In the genomic region with DNA sequence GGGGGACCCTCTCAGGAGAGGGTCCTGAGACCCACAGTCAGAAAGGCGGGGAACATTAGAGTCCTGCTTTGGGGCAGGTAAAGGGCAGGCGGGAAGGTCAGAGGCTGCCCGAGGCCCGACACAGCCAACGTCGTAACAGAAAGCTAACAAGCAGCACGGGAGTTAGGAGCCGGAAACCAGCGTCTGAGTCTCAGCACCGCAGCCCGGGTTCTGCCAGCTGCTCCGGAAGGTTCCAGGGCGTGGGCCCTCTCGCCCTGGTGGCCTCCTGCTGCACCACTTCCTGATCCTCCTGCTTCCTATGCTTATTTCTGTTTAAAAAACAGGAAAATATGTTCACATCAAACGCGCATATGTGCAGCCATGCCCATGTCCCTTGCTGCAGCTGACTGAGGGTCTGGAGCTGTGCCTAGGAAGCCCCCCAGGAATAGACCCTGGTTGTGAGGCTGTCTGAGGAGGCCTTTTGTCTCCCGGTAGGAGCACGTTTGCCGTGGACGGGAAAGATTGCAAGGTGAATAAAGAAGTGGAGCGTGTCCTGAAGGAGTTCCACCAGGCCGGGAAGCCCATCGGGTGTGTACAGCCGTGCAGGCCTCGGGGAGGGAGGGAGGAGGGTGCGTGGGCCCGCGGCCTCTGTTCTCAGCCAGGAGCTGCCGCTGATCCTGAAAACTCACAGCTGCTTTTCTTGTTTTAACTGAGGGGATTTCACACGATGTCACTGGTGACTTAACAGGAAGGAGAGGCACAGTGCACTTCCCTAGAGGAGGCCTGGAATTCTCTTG, we compare ENCODE assay signal across 8 cellular contexts. TPM values are rescaled to one million over a fixed set of nuclear protein-coding genes. Genes with fewer than 3 reads are reported as not detected.
DNase-seq lines count a peak whose midpoint lies in the region; ATAC-seq and TF ChIP-seq lines count a peak whose summit lies in the region.
"Not testable (repeated sequence)": the region's sequence is repeated elsewhere in the genome, so short reads cannot be mapped to it uniquely, and the experiment has no call there.

No MANE protein-coding gene starts in this region.

- peak overlapping the region in 3 of 7 donors; percentile 19 to 70 (median 66) for H3K27ac Mint-ChIP-seq in CD4-positive, alpha-beta memory T cell
- not testable (repeated sequence) for H3K27ac Mint-ChIP-seq in activated CD4-positive, alpha-beta T cell treated with anti-CD3 and anti-CD28 coated beads, Interleukin-2, amount 10 ng/mL, durations not matched to agents 24 days and 14 days

- not testable (repeated sequence) for H3K27me3 Mint-ChIP-seq in CD4-positive, alpha-beta memory T cell; activated CD4-positive, alpha-beta T cell treated with anti-CD3 and anti-CD28 coated beads, Interleukin-2, amount 10 ng/mL, durations not matched to agents 24 days and 14 days; activated T-cell treated with anti-CD3 and anti-CD28 coated beads, Interleukin-2, amount 50 U/mL, for 4 hours (ENCODE audit: low read depth)

- TF ChIP-seq CTCF in cardiac fibroblast (IDR thresholded peaks at IDR 0.05; ENCODE audit: low read depth, low read length); lower leg skin (IDR thresholded peaks at IDR 0.05); uterus (IDR thresholded peaks at IDR 0.05): not testable (repeated sequence)

- not testable (repeated sequence) for H3K4me1 Mint-ChIP-seq in CD4-positive, alpha-beta memory T cell; activated CD4-positive, alpha-beta T cell treated with anti-CD3 and anti-CD28 coated beads, Interleukin-2, amount 10 ng/mL, durations not matched to agents 24 days and 14 days; activated T-cell treated with anti-CD3 and anti-CD28 coated beads, Interleukin-2, amount 50 U/mL, for 4 hours (ENCODE audit: low read depth)

- not testable (repeated sequence) for H3K36me3 Mint-ChIP-seq in CD4-positive, alpha-beta memory T cell; activated CD4-positive, alpha-beta T cell treated with anti-CD3 and anti-CD28 coated beads, Interleukin-2, amount 10 ng/mL, durations not matched to agents 24 days and 14 days (ENCODE audit: low read depth); activated T-cell treated with anti-CD3 and anti-CD28 coated beads, Interleukin-2, amount 50 U/mL, for 4 hours (ENCODE audit: insufficient read depth)

- peak overlapping the region in 2 of 8 donors; percentile 21 to 38 for H3K4me3 Mint-ChIP-seq in CD4-positive, alpha-beta memory T cell
- H3K4me3 Mint-ChIP-seq in activated CD4-positive, alpha-beta T cell treated with anti-CD3 and anti-CD28 coated beads, Interleukin-2, amount 10 ng/mL, durations not matched to agents 24 days and 14 days; activated T-cell treated with anti-CD3 and anti-CD28 coated beads, Interleukin-2, amount 50 U/mL, for 4 hours: not testable (repeated sequence)

- not testable (repeated sequence) for H3K27me3 ChIP-seq in CD4-positive, alpha-beta memory T cell (ENCODE audit: insufficient read depth, low read length); uterus

- H3K9me3 ChIP-seq in CD4-positive, alpha-beta memory T cell (ENCODE audit: control insufficient read depth in 1 of 2, low read length in 2 of 2); uterus: not testable (repeated sequence)

- POLR2A ChIA-PET in CD4-positive, alpha-beta memory T cell (lab: Charles Lee; ENCODE audit: partially characterized antibody), result not testable (repeated sequence)

- H3K27ac ChIP-seq in CD4-positive, alpha-beta memory T cell (ENCODE audit: low read depth, low read length); uterus: not testable (repeated sequence)

- peak in 3 of 5 donors; percentile 14 to 30 (median 20) for DNase-seq in CD4-positive, alpha-beta memory T cell
- peak; percentile 48 for DNase-seq in activated CD4-positive, alpha-beta T cell treated with anti-CD3 and anti-CD28 coated beads, Interleukin-2, amount 10 ng/mL, durations not matched to agents 24 days and 14 days
- not testable (repeated sequence) for DNase-seq in activated T-cell treated with anti-CD3 and anti-CD28 coated beads, Interleukin-2, amount 50 U/mL, for 4 hours; Right ventricle myocardium superior; sciatic nerve (ENCODE audit: low spot score)
- DNase-seq in cardiac fibroblast (ENCODE audit: low read depth in 2 of 2) (peak; percentile 7 to 13), lower leg skin (ENCODE audit: low spot score in 2 of 2) (peak; percentile 0 to 4), uterus (peak; percentile 5 to 9)

- not testable (repeated sequence) for H3K36me3 ChIP-seq in CD4-positive, alpha-beta memory T cell (ENCODE audit: insufficient read depth, low read length); uterus

- H3K9me3 Mint-ChIP-seq in CD4-positive, alpha-beta memory T cell; activated CD4-positive, alpha-beta T cell treated with anti-CD3 and anti-CD28 coated beads, Interleukin-2, amount 10 ng/mL, durations not matched to agents 24 days and 14 days; activated T-cell treated with anti-CD3 and anti-CD28 coated beads, Interleukin-2, amount 50 U/mL, for 4 hours: not testable (repeated sequence)

- intact Hi-C loops in CD4-positive, alpha-beta memory T cell (cut with micrococcal nuclease); activated CD4-positive, alpha-beta T cell treated with anti-CD3 and anti-CD28 coated beads, Interleukin-2, amount 10 ng/mL, durations not matched to agents 24 days and 14 days (cut with micrococcal nuclease); Right ventricle myocardium superior (cut with DNase I); lower leg skin (cut with DNase I; ENCODE audit: low total_unique reads); sciatic nerve (cut with DNase I); uterus (cut with DNase I; ENCODE audit: low total_unique reads): not testable (repeated sequence)

- 80% methylated on average over 4 of the region's 30 CpGs; no CpG with 5 or more reads in 1 of the 2 donors for WGBS in lower leg skin, 2 donors

- peak; percentile 14 to 39 for ATAC-seq in activated T-cell treated with anti-CD3 and anti-CD28 coated beads, Interleukin-2, amount 50 U/mL, for 4 hours
- peak; percentile 34 for ATAC-seq in Right ventricle myocardium superior (ENCODE audit: poor library complexity)
- ATAC-seq in sciatic nerve, result peak; percentile 36

- not testable (repeated sequence) for H3K4me3 ChIP-seq in CD4-positive, alpha-beta memory T cell (ENCODE audit: low read length in 2 of 2); cardiac fibroblast (replicated peaks in 1 of 2; ENCODE audit: low read depth in 2 of 2, low read length in 2 of 2); lower leg skin (ENCODE audit: low read depth, poor library complexity, severe bottlenecking); uterus

- TF ChIP-seq POLR2A in lower leg skin (IDR thresholded peaks at IDR 0.05); uterus (IDR thresholded peaks at IDR 0.05): not testable (repeated sequence)

- CTCF ChIA-PET in CD4-positive, alpha-beta memory T cell (lab: Charles Lee; ENCODE audit: partially characterized antibody), result not testable (repeated sequence)

- not testable (repeated sequence) for H3K4me1 ChIP-seq in CD4-positive, alpha-beta memory T cell (ENCODE audit: insufficient read depth, low read length); uterus

RNA-seq across cellular contexts. Expression of a gene that starts 6.5 kb away (rescaled TPM):
- 10 to 100 TPM; 55.6 to 56.6 TPM for total RNA-seq in CD4-positive, alpha-beta memory T cell
- polyA plus RNA-seq in CD4-positive, alpha-beta memory T cell, result 10 to 100 TPM; 10.9 to 48.9 TPM
- 13.1 and 15.0 TPM in 2 replicates for total RNA-seq in activated CD4-positive, alpha-beta T cell treated with anti-CD3 and anti-CD28 coated beads, Interleukin-2, amount 10 ng/mL, durations not matched to agents 24 days and 14 days
- 10 to 100 TPM in 1 of 3 donors, 1 to 10 TPM in 2; 7.3 to 63.8 (median 9.3) TPM for total RNA-seq in activated T-cell treated with anti-CD3 and anti-CD28 coated beads, Interleukin-2, amount 50 U/mL, for 4 hours
- total RNA-seq in Right ventricle myocardium superior, result 146 TPM
- 10 to 100 TPM in 1 of 4 donors, 1 to 10 TPM in 3; 2.5 to 43.5 (median 4.5) TPM for total RNA-seq in lower leg skin
- 14.5 TPM for total RNA-seq in sciatic nerve
- 10 to 100 TPM in 1 of 4 donors, 1 to 10 TPM in 2, not detected in 1; 1.5 to 17.0 (median 6.2) TPM for total RNA-seq in uterus

RNA-seq across cellular contexts. Expression of a gene that starts 32.8 kb away (rescaled TPM):
- 10 to 100 TPM; 27.2 to 28.2 TPM for total RNA-seq in CD4-positive, alpha-beta memory T cell
- polyA plus RNA-seq in CD4-positive, alpha-beta memory T cell, result 10 to 100 TPM in 1 of 2 donors, under 1 TPM in 1; 0.35 to 13.9 TPM
- total RNA-seq in activated CD4-positive, alpha-beta T cell treated with anti-CD3 and anti-CD28 coated beads, Interleukin-2, amount 10 ng/mL, durations not matched to agents 24 days and 14 days, result 10.0 and 16.5 TPM in 2 replicates
- total RNA-seq in activated T-cell treated with anti-CD3 and anti-CD28 coated beads, Interleukin-2, amount 50 U/mL, for 4 hours, result 100 to 1,000 TPM in 1 of 3 donors, 10 to 100 TPM in 2; 24.6 to 145 (median 27.1) TPM
- total RNA-seq in Right ventricle myocardium superior, result 8.6 TPM
- 10 to 100 TPM in 3 of 4 donors, 1 to 10 TPM in 1; 3.0 to 21.6 (median 13.2) TPM for total RNA-seq in lower leg skin
- 6.4 TPM for total RNA-seq in sciatic nerve
- total RNA-seq in uterus, result 1 to 10 TPM in 3 of 4 donors, not detected in 1; 5.2 to 9.1 (median 6.5) TPM
